1 cellular context compared by ENCODE assay signal in the genomic region with DNA sequence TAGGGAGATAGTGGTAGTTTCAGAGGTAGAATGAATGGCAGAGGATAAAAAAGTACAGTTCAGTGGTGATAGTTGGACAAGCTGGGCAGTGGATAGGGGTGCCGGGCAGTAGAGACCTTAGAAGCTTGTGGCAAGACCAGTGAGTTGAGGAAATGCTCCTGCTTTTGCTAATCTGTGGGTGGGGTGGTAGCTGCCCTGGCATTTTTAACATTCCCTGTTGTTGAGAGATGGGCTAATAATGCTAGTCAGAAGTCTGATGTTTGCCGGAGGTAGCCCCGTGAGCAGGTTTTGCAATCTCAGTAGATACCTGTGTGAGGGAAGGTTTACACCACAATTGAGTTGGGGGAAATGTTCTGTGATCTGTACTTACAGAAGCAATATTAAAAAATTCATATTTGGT.
TF ChIP-seq lines count a peak whose summit lies in the region.

No MANE protein-coding gene starts in this region.

TF ChIP-seq in WTC11, 78 proteins besides CTCF, POLR2A, EP300 and RAD21 (continued from another document):
- TF ChIP-seq SP1 (CRISPR knock-in tag; conservative IDR thresholded peaks at IDR 0.05) (no peak), ETV6 (CRISPR knock-in tag; IDR thresholded peaks at IDR 0.05) (no peak)
